8 cellular contexts compared by ENCODE assay signal in genomic region chr14:32201196-32201815, GRCh38. TPM values are rescaled to one million over a fixed set of nuclear protein-coding genes. Genes with fewer than 3 reads are reported as not detected.
DNase-seq lines count a peak whose midpoint lies in the region; ATAC-seq, FAIRE-seq and TF ChIP-seq lines count a peak whose summit lies in the region.

No MANE protein-coding gene starts in this region.

- H3F3A ChIP-seq in smooth muscle cell (ENCODE audit: low read depth): peaks cover 10% of the 10 kb centered on the region

- TF ChIP-seq CTCF in MCF 10A (IDR thresholded peaks at IDR 0.05; ENCODE audit: unreplicated experiment) (no peak), smooth muscle cell (IDR thresholded peaks at IDR 0.05; ENCODE audit: borderline replicate concordance, insufficient read depth, poor library complexity, severe bottlenecking) (no peak)

- FAIRE-seq in GM12892 (lab: Jason Lieb, UNC): peak; percentile 82

- H3K36me3 Mint-ChIP-seq in MCF 10A (ENCODE audit: insufficient read depth, unreplicated experiment) (peaks cover 12% of the 10 kb centered on the region), immature natural killer cell (no peaks in the 10 kb centered on the region)

- peak overlapping the region; percentile 93 for H3K4me2 ChIP-seq in smooth muscle cell

- peak; percentile 33 for DNase-seq in GM12892 (ENCODE audit: insufficient read length)
- peak; percentile 64 for DNase-seq in NCI-H1694 treated with DMSO at 0.1 percent for 48 hours (lab: John Stamatoyannopoulos, UW)
- DNase-seq in UCSD-AML1 (lab: John Stamatoyannopoulos, UW; ENCODE audit: unreplicated experiment): peak; percentile 61
- DNase-seq in MCF 10A (ENCODE audit: unreplicated experiment): peak; percentile 88
- peak; percentile 60 to 64 (median 61) for DNase-seq in immature natural killer cell
- DNase-seq in smooth muscle cell (lab: John Stamatoyannopoulos, UW; ENCODE audit: unreplicated experiment): peak; percentile 58
- no peak for DNase-seq in NOMO-1 treated with dmso at 0.1 percent for 144 hours (lab: John Stamatoyannopoulos, UW; ENCODE audit: unreplicated experiment)

- peak overlapping the region; percentile 80 for H3K4me3 ChIP-seq in smooth muscle cell

- peak; percentile 51 for ATAC-seq in HG02870 (IDR thresholded peaks at IDR 0.05; ENCODE audit: unreplicated experiment)

- H3K4me3 Mint-ChIP-seq in MCF 10A (ENCODE audit: unreplicated experiment) (peak overlapping the region; percentile 89), immature natural killer cell (peak overlapping the region; percentile 83 to 92 (median 88))

- H3K27ac Mint-ChIP-seq in MCF 10A (ENCODE audit: low read depth, unreplicated experiment) (peak overlapping the region; percentile 98), immature natural killer cell (peak overlapping the region; percentile 1 to 96 (median 92))

- H3K27me3 ChIP-seq in smooth muscle cell (ENCODE audit: low read depth): no peaks in the 10 kb centered on the region

- H3K27me3 Mint-ChIP-seq in MCF 10A (ENCODE audit: insufficient read depth, unreplicated experiment): no peaks in the 10 kb centered on the region
- H3K27me3 Mint-ChIP-seq in immature natural killer cell (ENCODE audit: low read depth in 3 of 3): peaks cover 23 to 29% (median 25%) of the 10 kb centered on the region in 3 donors

- H3K4me1 Mint-ChIP-seq in MCF 10A (ENCODE audit: insufficient read depth, unreplicated experiment): peaks cover 16% of the 10 kb centered on the region
- H3K4me1 Mint-ChIP-seq in immature natural killer cell: peaks cover 35 to 39% of the 10 kb centered on the region in 2 donors

- POLR2A ChIA-PET in MCF 10A (lab: Yijun Ruan, JAX): interaction anchor here (0.6 to 2.7 kb wide), 2 partner anchors 62 to 125 kb away, joined by 4 to 14 read pairs; partner anchors contain the start of gene ARHGAP5

- CTCF ChIA-PET in MCF 10A (lab: Yijun Ruan, JAX): interaction anchor here (0.5 to 1.2 kb wide), 2 partner anchors 17 to 264 kb away, joined by 3 read pairs; no protein-coding TSS in a partner anchor

- H3K9me3 Mint-ChIP-seq in MCF 10A (ENCODE audit: unreplicated experiment) (no peaks in the 10 kb centered on the region), immature natural killer cell (no peaks in the 10 kb centered on the region)

- H2AFZ ChIP-seq in smooth muscle cell (ENCODE audit: low read depth): peak overlapping the region; percentile 94

- H3K79me2 ChIP-seq in smooth muscle cell (ENCODE audit: low read depth): no peaks in the 10 kb centered on the region

- no peaks in the 10 kb centered on the region for H3K36me3 ChIP-seq in smooth muscle cell (ENCODE audit: low read depth)

- intact Hi-C loops in MCF 10A (cut with micrococcal nuclease): loop anchor here (2.0 kb wide), 2 partner anchors 125 to 181 kb away; partner anchors contain the start of gene ARHGAP5

- BruUV-seq in MCF 10A (replicated peaks; lab: Mats Ljungman, UMichigan): no TSS peak

- peak overlapping the region; percentile 93 for H3K27ac ChIP-seq in smooth muscle cell (ENCODE audit: low read depth)

- no peaks in the 10 kb centered on the region for H3K9me3 ChIP-seq in smooth muscle cell (replicated peaks; ENCODE audit: low read depth)

- H4K20me1 ChIP-seq in smooth muscle cell (ENCODE audit: low read depth): no peaks in the 10 kb centered on the region

- H3K9ac ChIP-seq in smooth muscle cell (ENCODE audit: low read depth): peak overlapping the region; percentile 99

- no peak for TF ChIP-seq POLR2A in GM12892 (IDR thresholded peaks at IDR 0.05; ENCODE audit: low read depth, low read length)

- no peaks in the 10 kb centered on the region for H3K4me1 ChIP-seq in smooth muscle cell (ENCODE audit: low read depth)

- WGBS in smooth muscle cell (ENCODE audit: low lambda C conversion rate): under 1% methylated on average over 46 of the region's 46 CpGs

RNA-seq across cellular contexts. Expression of gene RNU6-7, which starts 0.5 kb away (rescaled TPM):
- not detected for polyA plus RNA-seq in GM12892 (2012; ENCODE audit: missing spikeins)
- total RNA-seq in MCF 10A (2022): not detected in 2 replicates
- polyA plus RNA-seq in immature natural killer cell: not detected
- total RNA-seq in smooth muscle cell: not detected in 2 replicates
- polyA plus RNA-seq in smooth muscle cell: not detected in 2 replicates

RNA-seq across cellular contexts. Expression of gene RNU6-8, which starts 1.8 kb away (rescaled TPM):
- not detected for polyA plus RNA-seq in GM12892 (2012; ENCODE audit: missing spikeins)
- total RNA-seq in MCF 10A (2022) (not detected in 2 replicates), smooth muscle cell (not detected in 2 replicates)
- polyA plus RNA-seq in immature natural killer cell (not detected), smooth muscle cell (not detected in 2 replicates)
